In genomic region chr16:83926726-83927397, GRCh38 we compare ENCODE assay signal across 8 cellular contexts. TPM values are rescaled to one million over a fixed set of nuclear protein-coding genes. Genes with fewer than 3 reads are reported as not detected.
DNase-seq lines count a peak whose midpoint lies in the region; ATAC-seq and TF ChIP-seq lines count a peak whose summit lies in the region.

No MANE protein-coding gene starts in this region.

- H3K27me3 ChIP-seq in breast epithelium (no peaks in the 10 kb centered on the region), iPS-15b (ENCODE audit: control insufficient read depth, insufficient read depth, low read length) (no peaks in the 10 kb centered on the region)

- intact Hi-C loops in breast epithelium (cut with DNase I; ENCODE audit: low total_unique reads): no loop called here

- DNase-seq in AG09309 (ENCODE audit: low read depth) (peak; percentile 3), LNCaP clone FGC (ENCODE audit: low read depth) (peak; percentile 49), UCSD-AML1 (lab: John Stamatoyannopoulos, UW; ENCODE audit: unreplicated experiment) (peak; percentile 49), breast epithelium (ENCODE audit: low spot score in 2 of 2) (peak; percentile 67 to 90)

- TF ChIP-seq CTCF in AG09309 (IDR thresholded peaks at IDR 0.05; ENCODE audit: control insufficient read depth, insufficient read depth, low read depth, low read length, missing control alignments) (peak; percentile 98), LNCaP clone FGC (IDR thresholded peaks at IDR 0.05; ENCODE audit: control insufficient read depth, extremely low read depth, insufficient read depth) (peak; percentile 98), breast epithelium (IDR thresholded peaks at IDR 0.05) (peak; percentile 71 to 92 (median 83))

- H3K36me3 ChIP-seq in breast epithelium: no peaks in the 10 kb centered on the region
- no peaks in the 10 kb centered on the region for H3K36me3 ChIP-seq in iPS-15b (ENCODE audit: control insufficient read depth, insufficient read depth, low read length)

- no peak for TF ChIP-seq POLR2A in breast epithelium (IDR thresholded peaks at IDR 0.05)

- H3K27ac ChIP-seq in breast epithelium (peak overlapping the region; percentile 56 to 85), skin epidermis (peak overlapping the region in 1 of 21 experiments; percentile 13)

- H3K9ac ChIP-seq in iPS-15b (ENCODE audit: low read depth, low read length): peak overlapping the region; percentile 47

- H3K9me3 ChIP-seq in breast epithelium (no peaks in the 10 kb centered on the region), iPS-15b (ENCODE audit: control insufficient read depth, insufficient read depth, low read length) (no peaks in the 10 kb centered on the region)

- H3K4me3 ChIP-seq in AG09309 (ENCODE audit: control insufficient read depth, low read depth, low read length) (no peak overlapping the region), LNCaP clone FGC (ENCODE audit: low read depth, low read length) (peak overlapping the region; percentile 44), breast epithelium (peak overlapping the region in 2 of 3 donors; percentile 46 to 47), iPS-15b (ENCODE audit: low read depth, low read length) (peak overlapping the region; percentile 43), skin epidermis (peak overlapping the region in 4 of 7 experiments; percentile 4 to 22 (median 17))

- H3K4me1 ChIP-seq in breast epithelium (no peaks in the 10 kb centered on the region), iPS-15b (ENCODE audit: control insufficient read depth, insufficient read depth, low read length) (peaks cover 6% of the 10 kb centered on the region)

- ATAC-seq in GM18502 (IDR thresholded peaks at IDR 0.05; ENCODE audit: poor library complexity, unreplicated experiment): peak; percentile 70
- no peak for ATAC-seq in GM18858 (IDR thresholded peaks at IDR 0.05; ENCODE audit: unreplicated experiment)

RNA-seq across cellular contexts. Expression of gene OSGIN1, which starts 26.2 kb away (rescaled TPM):
- total RNA-seq in breast epithelium: 1 to 10 TPM; 3.0 to 3.5 (median 3.3) TPM

RNA-seq across cellular contexts. Expression of gene MLYCD, which starts 27.9 kb away (rescaled TPM):
- total RNA-seq in breast epithelium: 10 to 100 TPM in 2 of 3 donors, 1 to 10 TPM in 1; 9.5 to 17.0 (median 12.1) TPM

RNA-seq across cellular contexts. Expression of gene NECAB2, which starts 41.2 kb away (rescaled TPM):
- total RNA-seq in breast epithelium: 1 to 10 TPM in 1 of 3 donors, not detected in 2; 1.5 TPM

Comparison
In these comparisons a context has a peak if more than half of its experiments do, and no peak if none do; other contexts are left out.
1. DNase-seq: peak in every context shown above with its lines; median percentile 78 in breast epithelium; 49 in LNCaP clone FGC; 49 in UCSD-AML1; 3 in AG09309.